Comparison of ENCODE assay signal across 11 cellular contexts in the genomic region with DNA sequence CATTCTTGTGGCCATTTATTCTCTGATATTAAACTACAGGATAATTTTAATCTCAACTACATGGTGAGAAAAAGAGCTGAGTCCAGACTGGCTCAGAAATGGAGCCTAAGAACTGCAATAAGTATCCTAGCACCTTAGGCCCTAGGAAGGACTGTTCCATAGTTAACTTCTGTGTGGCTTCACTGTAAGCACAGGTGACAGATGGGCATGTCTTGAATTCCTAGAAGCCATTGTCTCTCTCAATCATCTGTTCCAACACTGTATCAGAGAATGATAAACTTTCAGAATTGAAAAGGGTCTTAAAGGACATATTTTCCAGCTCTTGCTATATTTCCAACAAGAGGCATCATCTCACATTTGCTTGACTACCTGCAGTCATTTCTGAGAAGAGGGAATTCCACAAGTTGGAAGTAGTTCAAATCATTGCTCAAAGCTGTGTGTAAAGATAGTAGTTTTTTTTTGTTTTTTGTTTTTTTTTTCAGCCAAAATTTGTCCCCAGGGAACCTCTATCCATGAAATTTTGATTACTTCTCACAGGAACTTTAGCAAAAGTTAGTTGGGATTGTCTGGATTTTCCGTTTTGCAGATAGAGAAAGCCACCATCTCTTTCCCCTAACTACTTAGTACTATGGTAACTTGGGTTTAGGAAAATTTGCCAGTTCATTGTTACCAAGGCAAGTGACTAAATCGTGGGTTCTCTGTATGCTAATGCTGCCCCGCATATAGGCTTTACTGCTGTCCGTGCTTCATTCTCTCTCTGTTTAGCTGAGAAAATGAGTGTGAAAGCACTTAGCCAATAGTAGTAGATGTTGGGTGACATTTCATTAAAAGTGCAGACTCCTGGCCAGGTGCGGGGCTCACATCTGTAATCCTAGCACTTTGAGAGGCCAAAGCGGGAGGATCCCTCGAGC. TPM values are rescaled to one million over a fixed set of nuclear protein-coding genes. Genes with fewer than 3 reads are reported as not detected.
DNase-seq lines count a peak whose midpoint lies in the region; ATAC-seq and TF ChIP-seq lines count a peak whose summit lies in the region.
"Had no signal": no experiment of that assay in that cellular context is flagged by ENCODE, and none has a peak within 500 bp of the region (broad histone marks: within the 10 kb centered on the region; RNA-seq: fewer than 3 reads in every experiment).

No MANE protein-coding gene starts in this region.

- no peak for TF ChIP-seq CTCF in IMR-90 (conservative IDR thresholded peaks at IDR 0.05; ENCODE audit: low read depth, low read length)
- no peak for TF ChIP-seq CTCF in astrocyte of the spinal cord (IDR thresholded peaks at IDR 0.05; ENCODE audit: low read depth, low read length)
- no peak for TF ChIP-seq CTCF in osteoblast (IDR thresholded peaks at IDR 0.05; ENCODE audit: extremely low read depth, low read depth, low read length)

- CTCF ChIA-PET in IMR-90 (lab: Yijun Ruan, JAX), result interaction anchor here (0.7 to 3.0 kb wide), 2 partner anchors 9 to 13 kb away, joined by 3 to 18 read pairs; no protein-coding TSS in a partner anchor

- 94% methylated on average over 3 of the region's 7 CpGs; no CpG with 5 or more reads in 1 of the 2 experiments for WGBS in IMR-90 (ENCODE audit: extremely low coverage in 2 of 2, insufficient read length in 1 of 2), 2 experiments

- H3K4me1 ChIP-seq in IMR-90 (ENCODE audit: control insufficient read depth, insufficient read depth, low read length), result peaks cover 14% of the 10 kb centered on the region
- peaks cover 57% of the 10 kb centered on the region for H3K4me1 ChIP-seq in osteoblast (ENCODE audit: insufficient read depth, low read length)

- H4K5ac ChIP-seq in IMR-90 (ENCODE audit: low read depth, low read length), result peak overlapping the region; percentile 92

- TF ChIP-seq RAD21 in IMR-90 (IDR thresholded peaks at IDR 0.05; ENCODE audit: low read length), result no peak

- H3K27ac ChIP-seq in IMR-90 (ENCODE audit: insufficient read depth, low read length) (peak overlapping the region; percentile 72; the same call in 1 of the 2 replicates), osteoblast (ENCODE audit: low read depth, low read length) (peak overlapping the region; percentile 78)
- H3K27ac ChIP-seq: VCaP had no signal

- H3K27me3 ChIP-seq in IMR-90 (ENCODE audit: control insufficient read depth, insufficient read depth, low read length) (no peaks in the 10 kb centered on the region), osteoblast (ENCODE audit: insufficient read depth, low read length) (no peaks in the 10 kb centered on the region)

- POLR2A ChIA-PET in IMR-90 (lab: Charles Lee; ENCODE audit: unreplicated experiment), result interaction anchor here (0.6 kb wide), 1 partner anchor 789 kb away, joined by 3 read pairs; no protein-coding TSS in a partner anchor

- peak overlapping the region; percentile 93; the same call in 1 of the 2 replicates for H3K18ac ChIP-seq in IMR-90 (ENCODE audit: low read depth, low read length)

- peak overlapping the region; percentile 73; the same call in 2 of the 3 replicates for H2BK15ac ChIP-seq in IMR-90 (ENCODE audit: low read depth, low read length)

- DNase-seq in IMR-90 (no peak), astrocyte of the spinal cord (ENCODE audit: low read depth, low spot score) (peak; percentile 29), osteoblast (ENCODE audit: insufficient read length, low spot score, missing footprints) (peak; percentile 70), OCI-M1 (lab: John Stamatoyannopoulos, UW) (no peak)
- DNase-seq: cerebellar nuclear complex, Karpas-422, occipital lobe had no signal

- peak overlapping the region; percentile 85 for H2BK5ac ChIP-seq in IMR-90 (ENCODE audit: low read depth, low read length, poor library complexity, severe bottlenecking)

- H4K91ac ChIP-seq in IMR-90 (ENCODE audit: insufficient read depth, low read depth, low read length), result peak overlapping the region; percentile 57

- H2BK20ac ChIP-seq in IMR-90 (ENCODE audit: low read depth, low read length), result peak overlapping the region; percentile 43

- peak overlapping the region; percentile 30; the same call in 1 of the 2 replicates for H3K14ac ChIP-seq in IMR-90 (replicated peaks; ENCODE audit: low read depth, low read length)

- TF ChIP-seq POLR2A in IMR-90 (IDR thresholded peaks at IDR 0.05; ENCODE audit: low read depth, low read length), result no peak

- H2AK5ac ChIP-seq in IMR-90 (ENCODE audit: low read depth, low read length), result peak overlapping the region; percentile 54; the same call in 1 of the 2 replicates

- ATAC-seq in GM19324 (IDR thresholded peaks at IDR 0.05; ENCODE audit: low FRiP score, unreplicated experiment), result peak; percentile 1
- peak; percentile 56; the same call in 1 of the 2 replicates for ATAC-seq in IMR-90 (ENCODE audit: low read depth)
- no peak for ATAC-seq in GM21723 (IDR thresholded peaks at IDR 0.05; ENCODE audit: unreplicated experiment)
- ATAC-seq in HG02973 (IDR thresholded peaks at IDR 0.05; ENCODE audit: unreplicated experiment), result no peak

- H3K79me2 ChIP-seq in osteoblast (ENCODE audit: insufficient read depth, low read length), result peaks cover 23% of the 10 kb centered on the region

- peak overlapping the region; percentile 22 to 65; a peak in 3 of 4 replicates for H4K8ac ChIP-seq in IMR-90 (ENCODE audit: low read depth in 2 of 2, low read length in 2 of 2)

- BruUV-seq in IMR-90 (replicated peaks; lab: Mats Ljungman, UMichigan), result no TSS peak

- in situ Hi-C loops in IMR-90 (cut with MboI; ENCODE audit: low sequenced_read_pairs), result no loop called here
- in situ Hi-C loops in astrocyte of the spinal cord (cut with HindIII; ENCODE audit: low sequenced_read_pairs), result no loop called here

- H3K4me3 ChIP-seq in IMR-90 (ENCODE audit: insufficient read depth, low read depth, low read length) (no peak overlapping the region), astrocyte of the spinal cord (ENCODE audit: low read depth, low read length) (no peak overlapping the region), osteoblast (ENCODE audit: insufficient read depth, low read length) (peak overlapping the region; percentile 4)

- H4K20me1 ChIP-seq in IMR-90 (ENCODE audit: insufficient read depth, low read length) (no peaks in the 10 kb centered on the region), osteoblast (ENCODE audit: insufficient read depth, low read length) (no peaks in the 10 kb centered on the region)

- no peak overlapping the region for H2AK9ac ChIP-seq in IMR-90 (replicated peaks; ENCODE audit: low read depth, low read length, poor library complexity)

- H3K23ac ChIP-seq in IMR-90 (ENCODE audit: low read depth, low read length), result no peak overlapping the region

- peak overlapping the region; percentile 26; the same call in 1 of the 2 replicates for H3K4ac ChIP-seq in IMR-90 (ENCODE audit: low read depth, low read length)

- H3K56ac ChIP-seq in IMR-90 (ENCODE audit: extremely low read depth, insufficient read depth, low read length), result peak overlapping the region; percentile 45; the same call in 1 of the 2 replicates

- H2AFZ ChIP-seq in IMR-90 (replicated peaks; ENCODE audit: low read length, poor library complexity) (no peak overlapping the region), osteoblast (ENCODE audit: low read length) (no peak overlapping the region)

- H3K4me2 ChIP-seq in IMR-90 (ENCODE audit: low read depth, low read length), result peak overlapping the region; percentile 57; the same call in 1 of the 2 replicates
- H3K4me2 ChIP-seq in osteoblast (ENCODE audit: insufficient read depth, low read length), result peak overlapping the region; percentile 59

- H3K9me3 ChIP-seq in IMR-90 (ENCODE audit: control insufficient read depth, insufficient read depth, low read length) (no peaks in the 10 kb centered on the region), osteoblast (ENCODE audit: low read depth, low read length) (no peaks in the 10 kb centered on the region)

- peak overlapping the region; percentile 33; the same call in 1 of the 2 replicates for H3K9ac ChIP-seq in IMR-90 (ENCODE audit: low read depth, low read length)

- intact Hi-C loops in IMR-90 (cut with micrococcal nuclease), result loop anchor here (5.0 kb wide), 2 partner anchors 34 to 719 kb away; no protein-coding TSS in a partner anchor

- 0 out of 2 replicates have a peak, but pooled peaks cover 5% of the 10 kb centered on the region for H3K9me1 ChIP-seq in IMR-90 (ENCODE audit: insufficient read depth, low read length)

- H2BK120ac ChIP-seq in IMR-90 (ENCODE audit: low read depth, low read length), result peak overlapping the region; percentile 64; the same call in 1 of the 2 replicates

- dilution Hi-C loops in IMR-90 (cut with HindIII; ENCODE audit: low sequenced_read_pairs, unreplicated experiment), result no loop called here

- H3K36me3 ChIP-seq in IMR-90 (ENCODE audit: control insufficient read depth, insufficient read depth, low read length), result peaks cover 3% of the 10 kb centered on the region
- H3K36me3 ChIP-seq in osteoblast (ENCODE audit: insufficient read depth, low read length), result peaks cover 5% of the 10 kb centered on the region

- H3K79me1 ChIP-seq in IMR-90 (ENCODE audit: low read depth in 1 of 2, low read length in 2 of 2), result peaks cover 11 to 20% of the 10 kb centered on the region in 2 experiments; a peak in 3 of 4 replicates

TF ChIP-seq in IMR-90, 13 proteins besides CTCF, POLR2A, EP300 and RAD21 (continues in another document):
- TF ChIP-seq MXI1 (IDR thresholded peaks at IDR 0.05; ENCODE audit: borderline replicate concordance, low read depth, low read length) (no peak), FOS (IDR thresholded peaks at IDR 0.05; ENCODE audit: low read depth, low read length) (no peak), SMC3 (IDR thresholded peaks at IDR 0.05; ENCODE audit: low read depth, low read length) (no peak), CHD1 (IDR thresholded peaks at IDR 0.05; ENCODE audit: low read depth, low read length) (no peak), MAFK (IDR thresholded peaks at IDR 0.05; ENCODE audit: low read depth, low read length) (no peak), RFX5 (IDR thresholded peaks at IDR 0.05; ENCODE audit: low read depth, low read length) (no peak), MAZ (IDR thresholded peaks at IDR 0.05; ENCODE audit: borderline replicate concordance, low read depth, low read length) (no peak), BHLHE40 (IDR thresholded peaks at IDR 0.05; ENCODE audit: low read depth, low read length) (no peak)
- TF ChIP-seq, protein P1, sequence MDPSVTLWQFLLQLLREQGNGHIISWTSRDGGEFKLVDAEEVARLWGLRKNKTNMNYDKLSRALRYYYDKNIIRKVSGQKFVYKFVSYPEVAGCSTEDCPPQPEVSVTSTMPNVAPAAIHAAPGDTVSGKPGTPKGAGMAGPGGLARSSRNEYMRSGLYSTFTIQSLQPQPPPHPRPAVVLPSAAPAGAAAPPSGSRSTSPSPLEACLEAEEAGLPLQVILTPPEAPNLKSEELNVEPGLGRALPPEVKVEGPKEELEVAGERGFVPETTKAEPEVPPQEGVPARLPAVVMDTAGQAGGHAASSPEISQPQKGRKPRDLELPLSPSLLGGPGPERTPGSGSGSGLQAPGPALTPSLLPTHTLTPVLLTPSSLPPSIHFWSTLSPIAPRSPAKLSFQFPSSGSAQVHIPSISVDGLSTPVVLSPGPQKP (IDR thresholded peaks at IDR 0.05; ENCODE audit: borderline replicate concordance, low read depth, low read length), result no peak

RNA-seq across cellular contexts. Expression of a gene that starts 47.2 kb away (rescaled TPM):
- total RNA-seq in IMR-90 (2012; rRNA removed) (0.54 and 0.56 TPM in 2 replicates), osteoblast (0.59 and 1.1 TPM in 2 replicates)
- 0.46 and 0.62 TPM in 2 replicates for polyA plus RNA-seq in IMR-90 (2012; rRNA removed)
- 0.48 and 0.85 TPM in 2 replicates for polyA plus RNA-seq in IMR-90 (2012; cell fraction: cytosol; rRNA removed)
- 0.33 and 0.55 TPM in 2 replicates for polyA plus RNA-seq in IMR-90 (2012; cell fraction: nucleus; rRNA removed; ENCODE audit: low replicate concordance)

Comparison
In these comparisons a context has a peak if more than half of its experiments do, and no peak if none do; other contexts are left out.
1. ATAC-seq: peak in GM19324 (single experiment) and IMR-90 (single experiment); none in GM21723 (single experiment) and HG02973 (single experiment).
2. DNase-seq: peak in astrocyte of the spinal cord (single experiment) and osteoblast (single experiment); none in IMR-90 (single experiment) and OCI-M1 (single experiment).